ENCODE assay signal across 29 cellular contexts in the genomic region with DNA sequence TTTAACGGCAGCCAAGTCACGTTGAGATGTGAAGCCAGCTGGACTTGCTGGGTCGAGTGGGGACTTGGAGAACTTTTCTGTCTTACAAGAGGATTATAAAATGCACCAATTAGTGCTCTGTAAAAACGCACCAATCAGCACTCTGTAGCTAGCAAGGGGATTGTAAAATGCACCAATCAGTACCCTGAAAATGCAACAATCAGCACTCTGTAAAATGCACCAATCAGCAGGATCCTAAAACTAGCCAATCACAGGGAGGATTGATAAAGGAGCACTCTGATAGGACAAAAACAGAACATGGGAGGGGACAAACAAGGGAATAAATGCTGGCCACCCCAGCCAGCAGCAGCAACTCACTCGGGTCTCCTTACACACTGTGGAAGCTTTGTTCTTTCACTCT.
"Had no signal": no experiment of that assay in that cellular context is flagged by ENCODE, and none has a peak within 500 bp of the region (broad histone marks: within the 10 kb centered on the region; RNA-seq: fewer than 3 reads in every experiment).

No MANE protein-coding gene starts in this region.

- H3K9me3 ChIP-seq: colonic mucosa, esophagus muscularis mucosa, esophagus squamous epithelium, gastrocnemius medialis, gastroesophageal sphincter had no signal

- DNase-seq: colonic mucosa; cortex of kidney; dermis blood vessel endothelial cell; dorsolateral prefrontal cortex; effector CD4-positive, alpha-beta T cell; effector CD8-positive, alpha-beta T cell; effector memory CD4-positive, alpha-beta T cell; effector memory CD8-positive, alpha-beta T cell; endodermal cell; erythroblast; esophagus squamous epithelium; foreskin fibroblast; foreskin keratinocyte; foreskin melanocyte; gastrocnemius medialis; glutamatergic neuron; head of caudate nucleus; heart left ventricle; heart right ventricle had no signal

- H3K27ac ChIP-seq: colonic mucosa, coronary artery, dorsolateral prefrontal cortex, epithelial cell of prostate, esophagus muscularis mucosa, esophagus squamous epithelium, foreskin keratinocyte, gastrocnemius medialis, gastroesophageal sphincter, heart left ventricle, heart right ventricle had no signal

- H3K36me3 ChIP-seq: colonic mucosa, esophagus muscularis mucosa, esophagus squamous epithelium, gastrocnemius medialis, gastroesophageal sphincter, heart left ventricle, heart right ventricle had no signal

- ATAC-seq: effector memory CD8-positive, alpha-beta T cell; esophagus mucosa; foreskin keratinocyte; gastrocnemius medialis; gastroesophageal sphincter; heart left ventricle; heart right ventricle had no signal

- H3K27ac Mint-ChIP-seq: dendritic cell treated with granulocyte-macrophage colony-stimulating factor and Interleukin-4, amounts not matched to agents 40 ng/mL and 50 ng/mL, for 4 days; effector memory CD8-positive, alpha-beta T cell; endodermal cell had no signal

- H3K4me1 ChIP-seq: colonic mucosa, esophagus muscularis mucosa, foreskin keratinocyte, gastrocnemius medialis, gastroesophageal sphincter, heart left ventricle, heart right ventricle had no signal

- H3K27me3 Mint-ChIP-seq: dendritic cell treated with granulocyte-macrophage colony-stimulating factor and Interleukin-4, amounts not matched to agents 40 ng/mL and 50 ng/mL, for 4 days; effector memory CD8-positive, alpha-beta T cell had no signal

- FAIRE-seq: colon, endometrium, endothelial cell of umbilical vein, frontal cortex had no signal

- H3K4me3 ChIP-seq: colonic mucosa, coronary artery, dorsolateral prefrontal cortex, esophagus muscularis mucosa, esophagus squamous epithelium, gastrocnemius medialis, gastroesophageal sphincter, heart left ventricle, heart right ventricle had no signal

- H3K27me3 ChIP-seq: colonic mucosa, dorsolateral prefrontal cortex, esophagus muscularis mucosa, esophagus squamous epithelium, foreskin keratinocyte, gastrocnemius medialis, gastroesophageal sphincter, heart left ventricle, heart right ventricle had no signal

- H3K4me3 Mint-ChIP-seq: dendritic cell treated with granulocyte-macrophage colony-stimulating factor and Interleukin-4, amounts not matched to agents 40 ng/mL and 50 ng/mL, for 4 days; effector memory CD8-positive, alpha-beta T cell; endodermal cell had no signal
